In genomic region chr13:42354246-42355117, GRCh38 we compare ENCODE assay signal across 8 cellular contexts.
DNase-seq lines count a peak whose midpoint lies in the region; ATAC-seq and TF ChIP-seq lines count a peak whose summit lies in the region.

No MANE protein-coding gene starts in this region.

- CTCF ChIA-PET in AG04450 (lab: Charles Lee), result no interaction called here

- H3K9me3 Mint-ChIP-seq in T-helper 1 cell treated with Interleukin-12 subunit alpha and Interleukin-12 subunit beta and Interleukin-4 antibody, amounts not matched to agents 30 μg/mL and 1 μg/mL, for 36 hours, result no peaks in the 10 kb centered on the region
- no peaks in the 10 kb centered on the region for H3K9me3 Mint-ChIP-seq in effector memory CD8-positive, alpha-beta T cell
- H3K9me3 Mint-ChIP-seq in mesothelial cell of epicardium, result no peaks in the 10 kb centered on the region

- peak overlapping the region; percentile 90 for H3K27ac Mint-ChIP-seq in T-helper 1 cell treated with Interleukin-12 subunit alpha and Interleukin-12 subunit beta and Interleukin-4 antibody, amounts not matched to agents 30 μg/mL and 1 μg/mL, for 36 hours
- peak overlapping the region; percentile 79 to 88 for H3K27ac Mint-ChIP-seq in effector memory CD8-positive, alpha-beta T cell
- no peak overlapping the region for H3K27ac Mint-ChIP-seq in mesothelial cell of epicardium

- no peak overlapping the region for H3K27ac ChIP-seq in AG04450 (ENCODE audit: low read depth, low read length)

- no peak overlapping the region for H3K4me3 ChIP-seq in AG04450 (ENCODE audit: low read depth, low read length)

- DNase-seq in AG04450 (ENCODE audit: low read depth, low spot score) (peak; percentile 20), mesothelial cell of epicardium (ENCODE audit: low spot score in 2 of 2, unreplicated experiment in 2 of 2) (no peak), dedifferentiated amniotic fluid mesenchymal stem cell (ENCODE audit: extremely low spot score) (no peak)
- peak in 1 of 3 experiments; percentile 25 for DNase-seq in effector memory CD8-positive, alpha-beta T cell
- peak; percentile 44 to 57 for DNase-seq in stimulated activated CD4-positive, alpha-beta T cell treated with anti-CD3 and anti-CD28 coated beads, Interleukin-2, amount 100 ng/mL, for 24 hours

- TF ChIP-seq CTCF in AG04450 (IDR thresholded peaks at IDR 0.05; ENCODE audit: low read depth, low read length) (0 out of 2 replicates have a peak, but pooled peaks have one; percentile 19), mesothelial cell of epicardium (IDR thresholded peaks at IDR 0.05; ENCODE audit: unreplicated experiment) (no peak)

- H3K27me3 Mint-ChIP-seq in T-helper 1 cell treated with Interleukin-12 subunit alpha and Interleukin-12 subunit beta and Interleukin-4 antibody, amounts not matched to agents 30 μg/mL and 1 μg/mL, for 36 hours (ENCODE audit: low read depth), result no peaks in the 10 kb centered on the region
- no peaks in the 10 kb centered on the region for H3K27me3 Mint-ChIP-seq in effector memory CD8-positive, alpha-beta T cell
- H3K27me3 Mint-ChIP-seq in mesothelial cell of epicardium (ENCODE audit: low read depth), result peaks cover 8% of the 10 kb centered on the region

- peaks cover 25% of the 10 kb centered on the region for H3K4me1 Mint-ChIP-seq in T-helper 1 cell treated with Interleukin-12 subunit alpha and Interleukin-12 subunit beta and Interleukin-4 antibody, amounts not matched to agents 30 μg/mL and 1 μg/mL, for 36 hours (ENCODE audit: low read depth)
- peaks cover 12 to 23% of the 10 kb centered on the region in 2 donors for H3K4me1 Mint-ChIP-seq in effector memory CD8-positive, alpha-beta T cell (ENCODE audit: low read depth in 2 of 2)
- peaks cover 8% of the 10 kb centered on the region for H3K4me1 Mint-ChIP-seq in mesothelial cell of epicardium

- H3K27me3 ChIP-seq in AG04450 (ENCODE audit: control insufficient read depth, insufficient read depth, low read length), result no peaks in the 10 kb centered on the region

- ATAC-seq in GM18858 (IDR thresholded peaks at IDR 0.05; ENCODE audit: unreplicated experiment), result peak; percentile 60
- peak; percentile 77 for ATAC-seq in HG02981 (IDR thresholded peaks at IDR 0.05; ENCODE audit: unreplicated experiment)
- ATAC-seq in effector memory CD8-positive, alpha-beta T cell (replicated peaks), result peak; percentile 69

- peak overlapping the region; percentile 28 for H3K4me3 Mint-ChIP-seq in T-helper 1 cell treated with Interleukin-12 subunit alpha and Interleukin-12 subunit beta and Interleukin-4 antibody, amounts not matched to agents 30 μg/mL and 1 μg/mL, for 36 hours
- peak overlapping the region; percentile 7 to 28 for H3K4me3 Mint-ChIP-seq in effector memory CD8-positive, alpha-beta T cell
- no peak overlapping the region for H3K4me3 Mint-ChIP-seq in mesothelial cell of epicardium

- H3K9me3 ChIP-seq in AG04450 (ENCODE audit: control insufficient read depth, insufficient read depth, low read length), result no peaks in the 10 kb centered on the region

- no peaks in the 10 kb centered on the region for H3K36me3 Mint-ChIP-seq in T-helper 1 cell treated with Interleukin-12 subunit alpha and Interleukin-12 subunit beta and Interleukin-4 antibody, amounts not matched to agents 30 μg/mL and 1 μg/mL, for 36 hours (ENCODE audit: low read depth)
- H3K36me3 Mint-ChIP-seq in effector memory CD8-positive, alpha-beta T cell (ENCODE audit: insufficient read depth), result no peaks in the 10 kb centered on the region
- H3K36me3 Mint-ChIP-seq in mesothelial cell of epicardium, result no peaks in the 10 kb centered on the region

- POLR2A ChIA-PET in AG04450 (lab: Yijun Ruan, JAX), result no interaction called here

Comparison
In these comparisons a context has a peak if more than half of its experiments do, and no peak if none do; other contexts are left out.
1. DNase-seq: peak in AG04450 (single experiment) and stimulated activated CD4-positive, alpha-beta T cell treated with anti-CD3 and anti-CD28 coated beads, Interleukin-2, amount 100 ng/mL, for 24 hours (2 of 2); none in mesothelial cell of epicardium (0 of 2) and dedifferentiated amniotic fluid mesenchymal stem cell (single experiment).
2. Peak in every context shown above with its lines, with median percentiles within 50 percentile points of each other: ATAC-seq.